Comparison of ENCODE assay signal across 8 cellular contexts in the genomic region with DNA sequence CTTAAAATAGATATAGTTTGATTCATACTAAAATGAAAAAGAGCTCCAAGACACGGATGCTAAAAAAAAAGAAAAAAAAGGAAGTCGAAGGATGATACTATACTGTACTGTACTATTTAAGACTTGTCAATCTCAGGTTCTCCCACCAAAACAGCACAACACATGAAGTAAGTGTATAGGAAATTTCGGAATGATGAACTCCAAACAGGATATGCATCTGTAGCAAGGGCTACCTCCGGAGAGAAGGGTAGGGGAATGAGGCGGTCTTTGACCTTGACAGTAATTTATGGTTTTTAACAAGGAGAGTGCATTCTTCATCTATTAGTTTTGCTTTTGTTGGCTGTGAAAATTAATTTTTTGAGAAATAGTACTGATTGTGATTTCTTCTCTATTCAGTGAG. TPM values are rescaled to one million over a fixed set of nuclear protein-coding genes. Genes with fewer than 3 reads are reported as not detected.
DNase-seq lines count a peak whose midpoint lies in the region; ATAC-seq and TF ChIP-seq lines count a peak whose summit lies in the region.

No MANE protein-coding gene starts in this region.

- ATAC-seq in body of pancreas, result no peak
- no peak for ATAC-seq in mucosa of descending colon

- DNase-seq in AG04450 (ENCODE audit: low read depth, low spot score), result no peak
- DNase-seq in HuH-7.5 (ENCODE audit: low spot score), result peak; percentile 51
- DNase-seq in body of pancreas, result no peak
- no peak for DNase-seq in mucosa of descending colon
- DNase-seq in GF-D8 (lab: John Stamatoyannopoulos, UW), result no peak
- no peak for DNase-seq in NCI-H128 (lab: John Stamatoyannopoulos, UW; ENCODE audit: unreplicated experiment)
- no peak for DNase-seq in NAMALWA (ENCODE audit: low spot score)
- no peak for DNase-seq in DMS153 (lab: John Stamatoyannopoulos, UW)

- POLR2A ChIA-PET in AG04450 (lab: Yijun Ruan, JAX), result interaction anchor here (0.7 to 1.2 kb wide), 2 partner anchors 56 to 852 kb away, joined by 4 to 5 read pairs; partner anchors contain the start of gene PDGFRA

- H3K27ac ChIP-seq in AG04450 (ENCODE audit: low read depth, low read length), result no peak overlapping the region
- H3K27ac ChIP-seq in body of pancreas, result peak overlapping the region in 3 of 4 donors; percentile 80 to 86 (median 83)

- 41 to 44% methylated on average over 5 of the region's 5 CpGs for WGBS in body of pancreas, 2 donors

- TF ChIP-seq POLR2A in body of pancreas (IDR thresholded peaks at IDR 0.05), result no peak

- peaks cover 29% of the 10 kb centered on the region for H3K4me1 ChIP-seq in body of pancreas
- peaks cover 17% of the 10 kb centered on the region for H3K4me1 ChIP-seq in mucosa of descending colon (ENCODE audit: low read depth)

- intact Hi-C loops in body of pancreas (cut with DNase I) (no loop called here), mucosa of descending colon (cut with DNase I, micrococcal nuclease) (no loop called here)

- H3K9me3 ChIP-seq in AG04450 (ENCODE audit: control insufficient read depth, insufficient read depth, low read length) (no peaks in the 10 kb centered on the region; the same call in 1 of the 2 replicates), body of pancreas (no peaks in the 10 kb centered on the region), mucosa of descending colon (no peaks in the 10 kb centered on the region)

- H3K36me3 ChIP-seq in body of pancreas (replicated peaks in 1 of 2; ENCODE audit: insufficient read depth in 1 of 2, low read depth in 2 of 2), result no peaks in the 10 kb centered on the region
- H3K36me3 ChIP-seq in mucosa of descending colon (ENCODE audit: low read depth), result no peaks in the 10 kb centered on the region

- TF ChIP-seq CTCF in AG04450 (IDR thresholded peaks at IDR 0.05; ENCODE audit: low read depth, low read length) (no peak), body of pancreas (IDR thresholded peaks at IDR 0.05) (no peak), mucosa of descending colon (IDR thresholded peaks at IDR 0.05) (no peak)

- CTCF ChIA-PET in AG04450 (lab: Charles Lee), result interaction anchor here (0.9 to 3.2 kb wide), 2 partner anchors 532 to 856 kb away, joined by 3 to 12 read pairs; no protein-coding TSS in a partner anchor

- H3K27me3 ChIP-seq in AG04450 (ENCODE audit: control insufficient read depth, insufficient read depth, low read length), result no peaks in the 10 kb centered on the region
- no peaks in the 10 kb centered on the region for H3K27me3 ChIP-seq in body of pancreas

- H3K4me3 ChIP-seq in AG04450 (ENCODE audit: low read depth, low read length) (peak overlapping the region; percentile 80), body of pancreas (peak overlapping the region; percentile 64 to 98), mucosa of descending colon (peak overlapping the region; percentile 81)

RNA-seq across cellular contexts. Expression of gene FIP1L1, which starts 0.5 kb away (rescaled TPM):
- polyA plus RNA-seq in AG04450 (2011; rRNA removed), result 28.3 and 30.5 TPM in 2 replicates
- polyA minus RNA-seq in AG04450 (2011; rRNA and poly(A)+ RNA removed), result 41.1 and 53.9 TPM in 2 replicates
- 10 to 100 TPM; 28.3 to 48.1 TPM for total RNA-seq in body of pancreas
- total RNA-seq in mucosa of descending colon, result 10 to 100 TPM; 38.9 to 46.1 (median 39.9) TPM

RNA-seq across cellular contexts. Expression of gene SCFD2, which starts 11.0 kb away (rescaled TPM):
- polyA plus RNA-seq in AG04450 (2011; rRNA removed), result 16.4 and 16.6 TPM in 2 replicates
- 32.4 and 42.1 TPM in 2 replicates for polyA minus RNA-seq in AG04450 (2011; rRNA and poly(A)+ RNA removed)
- total RNA-seq in body of pancreas (10 to 100 TPM; 17.9 to 53.7 TPM), mucosa of descending colon (10 to 100 TPM; 11.7 to 17.2 (median 16.0) TPM)
